Comparison of ENCODE assay signal across 14 cellular contexts in the genomic region with DNA sequence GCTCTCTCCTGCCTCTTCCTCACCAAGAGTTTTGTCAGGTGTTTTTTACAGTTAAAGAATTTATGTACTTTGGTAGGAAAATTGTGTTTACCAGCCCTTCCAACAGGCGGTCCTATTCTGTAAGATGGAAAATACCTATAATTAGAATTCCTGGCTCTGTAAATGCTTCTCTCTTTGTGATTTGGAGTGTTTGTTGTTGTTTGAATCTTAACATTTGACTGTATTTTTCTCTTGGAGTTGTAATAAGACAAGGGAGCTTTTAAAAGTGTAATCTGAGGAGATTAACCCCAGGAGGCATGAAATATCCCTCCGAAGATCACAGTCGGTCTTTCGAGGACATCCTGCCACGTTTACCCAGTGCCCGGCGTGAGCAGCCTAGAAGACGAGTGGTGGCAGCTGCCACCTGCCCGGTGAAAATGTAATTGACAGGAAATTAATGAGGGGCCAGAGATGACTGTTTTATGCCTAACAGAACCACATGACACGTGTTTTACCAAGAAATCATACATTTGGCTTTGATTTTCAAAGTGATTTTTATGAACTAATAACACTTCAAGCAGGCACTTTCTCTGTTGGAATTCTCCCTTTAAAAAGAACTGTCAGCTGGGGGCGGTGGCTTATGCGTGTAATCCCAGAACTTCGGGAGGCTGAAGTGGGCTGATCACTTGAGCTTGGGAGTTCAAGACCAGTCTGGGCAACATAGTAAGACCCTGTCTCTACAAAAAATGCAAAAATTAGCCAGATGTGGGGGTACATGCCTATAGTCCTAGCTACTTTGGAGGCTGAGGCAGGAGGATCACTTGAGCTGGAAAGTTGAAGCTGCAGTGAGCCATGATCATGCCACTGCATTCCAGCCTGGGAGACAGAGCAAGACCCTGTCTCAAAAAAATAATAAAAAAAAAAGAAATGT. TPM values are rescaled to one million over a fixed set of nuclear protein-coding genes. Genes with fewer than 3 reads are reported as not detected.
A peak's percentile ranks its signal among the peaks of the same experiment; 100 is the strongest.
DNase-seq lines count a peak whose midpoint lies in the region; ATAC-seq and TF ChIP-seq lines count a peak whose summit lies in the region.
"Had no signal": no experiment of that assay in that cellular context is flagged by ENCODE, and none has a peak within 500 bp of the region (broad histone marks: within the 10 kb centered on the region; RNA-seq: fewer than 3 reads in every experiment).

No MANE protein-coding gene starts in this region.

- H3K27ac Mint-ChIP-seq in CD4-positive, CD25-positive, alpha-beta regulatory T cell = peak overlapping the region in 2 of 3 donors; percentile 4 to 5
- H3K27ac Mint-ChIP-seq: activated CD4-positive, alpha-beta memory T cell treated with anti-CD3 and anti-CD28 coated beads for 36 hours; activated naive CD8-positive, alpha-beta T cell had no signal

- no peaks in the 10 kb centered on the region for H3K9me2 ChIP-seq in OCI-LY7 (ENCODE audit: insufficient read depth, low read length)

- peak; percentile 37; the same call in 1 of the 2 replicates for TF ChIP-seq CTCF in OCI-LY7 (conservative IDR thresholded peaks at IDR 0.05; ENCODE audit: low read length)
- no peak for TF ChIP-seq CTCF in neutrophil (IDR thresholded peaks at IDR 0.05)

- H3K4me2 ChIP-seq in OCI-LY7 (ENCODE audit: low read length) = peak overlapping the region; percentile 61

- no peaks in the 10 kb centered on the region for H3K27me3 Mint-ChIP-seq in CD4-positive, CD25-positive, alpha-beta regulatory T cell

- no peaks in the 10 kb centered on the region for H4K20me1 ChIP-seq in OCI-LY7 (ENCODE audit: insufficient read depth, low read length)

- peak overlapping the region; percentile 4 to 68 (median 22) for H3K4me3 Mint-ChIP-seq in CD4-positive, CD25-positive, alpha-beta regulatory T cell
- H3K4me3 Mint-ChIP-seq: activated CD4-positive, alpha-beta memory T cell treated with anti-CD3 and anti-CD28 coated beads for 36 hours; activated naive CD8-positive, alpha-beta T cell had no signal

- H3K4me1 ChIP-seq in CD4-positive, CD25-positive, alpha-beta regulatory T cell (ENCODE audit: control insufficient read depth, insufficient read depth, low read length, poor library complexity, severe bottlenecking) = peaks cover 27% of the 10 kb centered on the region
- H3K4me1 ChIP-seq in OCI-LY7 (ENCODE audit: insufficient read depth, low read length, poor library complexity, severe bottlenecking) (peaks cover 70% of the 10 kb centered on the region), neutrophil (ENCODE audit: control insufficient read depth in 1 of 2, insufficient read depth in 1 of 2, low read depth in 1 of 2, low read length in 1 of 2) (peaks cover 65 to 82% of the 10 kb centered on the region in 2 experiments)

- no peaks in the 10 kb centered on the region for H3K27me3 ChIP-seq in CD4-positive, CD25-positive, alpha-beta regulatory T cell (ENCODE audit: control insufficient read depth, insufficient read depth, low read length)
- peaks cover 3% of the 10 kb centered on the region for H3K27me3 ChIP-seq in H7 (ENCODE audit: control insufficient read depth, insufficient read depth, low read length)
- H3K27me3 ChIP-seq in neutrophil = no peaks in the 10 kb centered on the region
- H3K27me3 ChIP-seq: MG63 had no signal

- CTCF ChIA-PET in OCI-LY7 (lab: Charles Lee; ENCODE audit: unreplicated experiment) = interaction anchor here (0.6 to 0.7 kb wide), 2 partner anchors 24 to 133 kb away, joined by 3 read pairs; no protein-coding TSS in a partner anchor

- POLR2A ChIA-PET in OCI-LY7 (lab: Charles Lee) = interaction anchor here (0.8 to 1.6 kb wide), 5 partner anchors 8 to 48 kb away, joined by 3 to 9 read pairs (median 3); no protein-coding TSS in a partner anchor

- peaks cover 0 to under 1% (median 0%) of the 10 kb centered on the region in 7 donors for H3K9me3 Mint-ChIP-seq in CD4-positive, CD25-positive, alpha-beta regulatory T cell

- H2AFZ ChIP-seq in OCI-LY7 (ENCODE audit: low read length) = no peak overlapping the region
- H2AFZ ChIP-seq: GM23248 had no signal

- peak in 1 of 3 donors; percentile 80 for DNase-seq in CD4-positive, CD25-positive, alpha-beta regulatory T cell
- DNase-seq in H7 = peak; percentile 6
- peak; percentile 52 for DNase-seq in OCI-LY7 (ENCODE audit: low spot score)
- DNase-seq in OCI-M1 (lab: John Stamatoyannopoulos, UW) = no peak
- DNase-seq in NCI-H1930 (lab: John Stamatoyannopoulos, UW) = no peak
- DNase-seq: activated CD4-positive, alpha-beta memory T cell treated with anti-CD3 and anti-CD28 coated beads for 36 hours; cortex of kidney; GM23248; MG63; mucosa of descending colon; retina had no signal

- BruUV-seq in OCI-LY7 (replicated peaks; lab: Mats Ljungman, UMichigan) = no TSS peak

- intact Hi-C loops in OCI-LY7 (cut with micrococcal nuclease; ENCODE audit: unreplicated experiment) = no loop called here

- ATAC-seq in CD4-positive, CD25-positive, alpha-beta regulatory T cell (ENCODE audit: low read depth in 2 of 2) = peak; percentile 63 to 66
- no peak for ATAC-seq in GM19397 (IDR thresholded peaks at IDR 0.05; ENCODE audit: unreplicated experiment)
- ATAC-seq: mucosa of descending colon had no signal

- H3K27ac ChIP-seq in CD4-positive, CD25-positive, alpha-beta regulatory T cell (ENCODE audit: insufficient read depth, low read length, poor library complexity, severe bottlenecking) = no peak overlapping the region
- H3K27ac ChIP-seq in OCI-LY7 (ENCODE audit: low read depth, low read length, poor library complexity, severe bottlenecking) (no peak overlapping the region), neutrophil (peak overlapping the region; percentile 63)
- H3K27ac ChIP-seq: GM23248 had no signal

- H3K4me1 Mint-ChIP-seq in CD4-positive, CD25-positive, alpha-beta regulatory T cell = peaks cover 31 to 47% (median 40%) of the 10 kb centered on the region in 4 donors

- peaks cover 8% of the 10 kb centered on the region for H3K36me3 Mint-ChIP-seq in CD4-positive, CD25-positive, alpha-beta regulatory T cell

- H3K9me3 ChIP-seq in CD4-positive, CD25-positive, alpha-beta regulatory T cell (ENCODE audit: control insufficient read depth in 2 of 2, low read length in 2 of 2) = no peaks in the 10 kb centered on the region
- H3K9me3 ChIP-seq in OCI-LY7 (ENCODE audit: low read length) = peaks cover 8% of the 10 kb centered on the region; the same call in 1 of the 2 replicates
- no peaks in the 10 kb centered on the region for H3K9me3 ChIP-seq in neutrophil
- H3K9me3 ChIP-seq: MG63, mucosa of descending colon had no signal

- no peaks in the 10 kb centered on the region for H3K36me3 ChIP-seq in CD4-positive, CD25-positive, alpha-beta regulatory T cell (ENCODE audit: control insufficient read depth, insufficient read depth, low read length)
- no peaks in the 10 kb centered on the region; the same call in 1 of the 2 replicates for H3K36me3 ChIP-seq in H7 (replicated peaks; ENCODE audit: control insufficient read depth, insufficient read depth, low read length)
- H3K36me3 ChIP-seq in OCI-LY7 (ENCODE audit: insufficient read depth, low read length) = no peaks in the 10 kb centered on the region; the same call in 1 of the 2 replicates
- H3K36me3 ChIP-seq in neutrophil = no peaks in the 10 kb centered on the region

- peaks cover 4% of the 10 kb centered on the region; the same call in 1 of the 2 replicates for H3K79me2 ChIP-seq in OCI-LY7 (ENCODE audit: insufficient read depth, low read depth, low read length)

- peak overlapping the region; percentile 60 for H3K4me3 ChIP-seq in CD4-positive, CD25-positive, alpha-beta regulatory T cell (ENCODE audit: low read depth, low read length)
- H3K4me3 ChIP-seq in H7 (ENCODE audit: insufficient read depth, low read depth, low read length) = no peak overlapping the region
- H3K4me3 ChIP-seq in OCI-LY7 (ENCODE audit: low read depth, low read length, poor library complexity, severe bottlenecking) = peak overlapping the region; percentile 29
- no peak overlapping the region for H3K4me3 ChIP-seq in neutrophil (ENCODE audit: low read depth in 1 of 2, low read length in 1 of 2)
- H3K4me3 ChIP-seq: GM23248, MG63, mucosa of descending colon had no signal

RNA-seq across cellular contexts. Expression of a gene that starts 20.0 kb away (rescaled TPM):
- total RNA-seq in CD4-positive, CD25-positive, alpha-beta regulatory T cell = 6.6 TPM
- polyA plus RNA-seq in CD4-positive, CD25-positive, alpha-beta regulatory T cell = under 1 TPM; 0.25 to 0.35 (median 0.32) TPM
- total RNA-seq in H7 (2014; rRNA removed; shearing (Covaris generic)) = 1.1 and 1.6 TPM in 2 replicates
- 5.6 TPM in 2 replicates for total RNA-seq in OCI-LY7 (2014; rRNA removed; shearing (Covaris generic))
- total RNA-seq in OCI-LY7 (2022) = 10.1 and 11.4 TPM in 2 replicates

Comparison
In these comparisons a context has a peak if more than half of its experiments do, and no peak if none do; other contexts are left out.
1. DNase-seq: peak in H7 (single experiment) and OCI-LY7 (single experiment); none in OCI-M1 (single experiment) and NCI-H1930 (0 of 2).
2. H3K4me3 ChIP-seq: peak in CD4-positive, CD25-positive, alpha-beta regulatory T cell (single experiment) and OCI-LY7 (single experiment); none in H7 (single experiment) and neutrophil (0 of 2).